ENCODE assay signal across 16 cellular contexts in the genomic region with DNA sequence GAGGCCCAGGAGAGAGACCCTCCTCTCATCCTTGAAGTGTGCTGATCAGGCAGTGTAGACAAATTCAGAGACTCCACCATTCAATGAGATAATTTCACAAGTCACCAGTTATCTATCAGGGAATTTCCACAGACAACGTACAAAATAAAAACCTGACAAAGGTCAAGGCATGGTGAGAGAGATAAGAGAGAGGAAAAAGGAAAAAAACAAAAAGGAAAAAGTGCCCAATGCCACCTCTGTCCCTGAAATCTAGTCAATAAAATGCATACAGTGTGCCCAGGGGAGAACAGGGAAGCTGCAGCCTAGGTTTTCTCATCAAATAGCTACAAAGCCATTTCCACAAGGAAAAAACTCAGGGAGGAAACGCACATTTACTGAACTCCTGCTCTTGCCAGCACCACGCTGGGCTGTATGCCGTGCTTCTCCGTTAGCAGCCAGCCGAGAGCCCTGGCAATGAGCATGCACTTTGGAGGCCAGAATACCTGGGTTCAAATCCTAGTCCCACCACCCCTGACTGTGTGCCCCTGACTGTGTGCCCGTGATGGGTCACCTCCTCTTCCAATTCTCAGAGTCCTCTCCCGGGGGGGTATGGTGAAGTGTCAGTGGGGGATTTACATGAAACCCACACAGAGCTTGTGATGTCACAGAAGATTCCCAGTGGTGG. TPM values are rescaled to one million over a fixed set of nuclear protein-coding genes. Genes with fewer than 3 reads are reported as not detected.
DNase-seq lines count a peak whose midpoint lies in the region; ATAC-seq, FAIRE-seq and TF ChIP-seq lines count a peak whose summit lies in the region.
"Had no signal": no experiment of that assay in that cellular context is flagged by ENCODE, and none has a peak within 500 bp of the region (broad histone marks: within the 10 kb centered on the region; RNA-seq: fewer than 3 reads in every experiment).

No MANE protein-coding gene starts in this region.

- CTCF ChIA-PET in activated B cell treated with CpG ODN at 0.5 μM for 24 hours (lab: Charles Lee), result no interaction called here

- H3K27ac ChIP-seq in small intestine (ENCODE audit: low read depth in 1 of 2, low read length in 1 of 2) (no peak overlapping the region), ascending aorta (no peak overlapping the region)

- TF ChIP-seq CTCF in activated B cell treated with CpG ODN at 0.5 μM for 24 hours (IDR thresholded peaks at IDR 0.05), result no peak
- no peak for TF ChIP-seq CTCF in ascending aorta (IDR thresholded peaks at IDR 0.05)

- H3K36me3 ChIP-seq in small intestine (ENCODE audit: control insufficient read depth in 2 of 2, insufficient read depth in 2 of 2, low read length in 2 of 2), result no peaks in the 10 kb centered on the region
- no peaks in the 10 kb centered on the region for H3K36me3 ChIP-seq in ascending aorta

- peaks cover 5% of the 10 kb centered on the region for H3K36me3 Mint-ChIP-seq in T-helper 17 cell (ENCODE audit: low read depth)
- H3K36me3 Mint-ChIP-seq in activated B cell treated with CpG ODN at 0.5 μM for 24 hours (ENCODE audit: low read depth), result peaks cover 4% of the 10 kb centered on the region
- H3K36me3 Mint-ChIP-seq in effector memory CD8-positive, alpha-beta T cell (ENCODE audit: insufficient read depth), result peaks cover 53% of the 10 kb centered on the region

- intact Hi-C loops in activated B cell treated with CpG ODN at 0.5 μM for 24 hours (cut with micrococcal nuclease) (no loop called here), ascending aorta (cut with DNase I) (no loop called here)

- H3K27ac Mint-ChIP-seq in T-helper 17 cell, result peak overlapping the region; percentile 80
- H3K27ac Mint-ChIP-seq in activated B cell treated with CpG ODN at 0.5 μM for 24 hours, result no peak overlapping the region
- H3K27ac Mint-ChIP-seq in effector memory CD8-positive, alpha-beta T cell, result peak overlapping the region in 1 of 2 donors; percentile 49
- H3K27ac Mint-ChIP-seq: HFFc6 had no signal

- POLR2A ChIA-PET in activated B cell treated with CpG ODN at 0.5 μM for 24 hours (lab: Charles Lee), result interaction anchor here (0.6 kb wide), 1 partner anchor 915 kb away, joined by 5 read pairs; no protein-coding TSS in a partner anchor

- H3K27me3 ChIP-seq in small intestine (ENCODE audit: control insufficient read depth in 2 of 2, insufficient read depth in 2 of 2, low read length in 2 of 2) (no peaks in the 10 kb centered on the region), ascending aorta (no peaks in the 10 kb centered on the region)

- FAIRE-seq in small intestine (lab: Jason Lieb, UNC), result no peak

- ATAC-seq in T-helper 17 cell (peak; percentile 42), activated B cell treated with CpG ODN at 0.5 μM for 24 hours (ENCODE audit: low read depth) (peak; percentile 37), GM18867 (IDR thresholded peaks at IDR 0.05; ENCODE audit: unreplicated experiment) (no peak)
- ATAC-seq in effector memory CD8-positive, alpha-beta T cell (replicated peaks), result peak; percentile 30

- H3K27me3 Mint-ChIP-seq in T-helper 17 cell, result peaks cover 8% of the 10 kb centered on the region
- H3K27me3 Mint-ChIP-seq in activated B cell treated with CpG ODN at 0.5 μM for 24 hours, result peaks cover 2% of the 10 kb centered on the region
- H3K27me3 Mint-ChIP-seq in effector memory CD8-positive, alpha-beta T cell, result no peaks in the 10 kb centered on the region

- H3K4me1 ChIP-seq in small intestine (ENCODE audit: control insufficient read depth in 2 of 2, insufficient read depth in 1 of 2, low read depth in 1 of 2, low read length in 1 of 2), result no peaks in the 10 kb centered on the region
- H3K4me1 ChIP-seq in ascending aorta, result no peaks in the 10 kb centered on the region

- no peaks in the 10 kb centered on the region for H3K9me3 Mint-ChIP-seq in activated B cell treated with CpG ODN at 0.5 μM for 24 hours
- H3K9me3 Mint-ChIP-seq in effector memory CD8-positive, alpha-beta T cell, result no peaks in the 10 kb centered on the region
- H3K9me3 Mint-ChIP-seq: HFFc6 had no signal

- H3K4me3 Mint-ChIP-seq in T-helper 17 cell (peak overlapping the region; percentile 31), activated B cell treated with CpG ODN at 0.5 μM for 24 hours (no peak overlapping the region)
- no peak overlapping the region for H3K4me3 Mint-ChIP-seq in effector memory CD8-positive, alpha-beta T cell
- H3K4me3 Mint-ChIP-seq: HFFc6 had no signal

- H3K4me3 ChIP-seq in small intestine (ENCODE audit: low read depth in 1 of 2, low read length in 2 of 2) (no peak overlapping the region), ascending aorta (no peak overlapping the region)

- 17 to 55% (median 45%) methylated on average over 8 of the region's 8 CpGs for WGBS in small intestine, 3 donors

- H3K4me1 Mint-ChIP-seq in T-helper 17 cell (peaks cover 24% of the 10 kb centered on the region), activated B cell treated with CpG ODN at 0.5 μM for 24 hours (peaks cover 40% of the 10 kb centered on the region)
- H3K4me1 Mint-ChIP-seq in effector memory CD8-positive, alpha-beta T cell (ENCODE audit: low read depth in 2 of 2), result peaks cover 17 to 44% of the 10 kb centered on the region in 2 donors

- DNase-seq in T-helper 17 cell (no peak), activated B cell treated with CpG ODN at 0.5 μM for 24 hours (no peak), small intestine (peak; percentile 9), ascending aorta (ENCODE audit: low spot score in 2 of 2) (no peak)
- DNase-seq in effector memory CD8-positive, alpha-beta T cell, result no peak
- no peak for DNase-seq in stimulated activated naive CD4-positive, alpha-beta T cell treated with Interleukin-2 at 50 U/mL for 16 hours (lab: John Stamatoyannopoulos, UW)
- DNase-seq: ACHN, AML-193, EL, HFFc6, KBM-7, NCI-H1092, NCI-H146, NCI-H226, NCI-H524 treated with DMSO at 0.1 percent for 48 hours had no signal

- H3K9me3 ChIP-seq in T-helper 17 cell (ENCODE audit: control insufficient read depth, low read length, poor library complexity, severe bottlenecking) (no peaks in the 10 kb centered on the region), small intestine (ENCODE audit: control insufficient read depth, low read depth) (no peaks in the 10 kb centered on the region), ascending aorta (no peaks in the 10 kb centered on the region)

RNA-seq across cellular contexts. Expression of a gene that starts 11.6 kb away (rescaled TPM):
- total RNA-seq in T-helper 17 cell (10 to 100 TPM; 18.2 to 32.6 TPM), activated B cell treated with CpG ODN at 0.5 μM for 24 hours (12.4 and 14.5 TPM in 2 replicates), ascending aorta (3.9 TPM)
- 1 to 10 TPM; 2.7 to 8.6 (median 7.2) TPM for polyA plus RNA-seq in small intestine
